ENCODE assay signal across 8 cellular contexts in genomic region chr1:20717452-20718342, GRCh38. TPM values are rescaled to one million over a fixed set of nuclear protein-coding genes. Genes with fewer than 3 reads are reported as not detected.
DNase-seq lines count a peak whose midpoint lies in the region; ATAC-seq, FAIRE-seq and TF ChIP-seq lines count a peak whose summit lies in the region.

KIF17 (minus strand) TSS chr1:20718007; CDS start chr1:20717706, 301 bp downstream.

- TF ChIP-seq POLR2A in A549 (IDR thresholded peaks at IDR 0.05; ENCODE audit: low read length) (no peak), GM12892 (IDR thresholded peaks at IDR 0.05; ENCODE audit: low read depth, low read length) (no peak)

- H3K36me3 ChIP-seq in OCI-LY1 (ENCODE audit: insufficient read depth, low read length): no peaks in the 10 kb centered on the region

- peaks cover 12 to 18% of the 10 kb centered on the region in 2 donors for H3K27me3 Mint-ChIP-seq in natural killer cell (ENCODE audit: low read depth in 2 of 2)

- DNase-seq in A549 (ENCODE audit: low read depth in 1 of 2, low spot score in 1 of 2) (peak; percentile 33 to 48), GM12892 (ENCODE audit: insufficient read length) (peak; percentile 61), activated T-helper 1 cell treated with Interleukin-2 at 50 U/mL for 16 hours (ENCODE audit: low read depth) (peak; percentile 60), fibroblast of gingiva (ENCODE audit: low read depth) (peak; percentile 79), natural killer cell (peak; percentile 60), substantia nigra (lab: John Stamatoyannopoulos, UW) (peak in 28 of 49 donors; percentile 1 to 91 (median 38)), COLO829 (ENCODE audit: low spot score) (no peak)

- no peaks in the 10 kb centered on the region for H3K9me3 ChIP-seq in A549
- H3K9me3 ChIP-seq in OCI-LY1 (ENCODE audit: low read length): no peaks in the 10 kb centered on the region

- POLR2A ChIA-PET in A549 (lab: Yijun Ruan, JAX): interaction anchor here (1.2 to 1.4 kb wide), 2 partner anchors 21 to 69 kb away, joined by 4 to 5 read pairs; partner anchors contain the start of gene HP1BP3

- H3K4me3 ChIP-seq in A549 (peak within 1 kb of the TSS; percentile 53), OCI-LY1 (ENCODE audit: low read depth, low read length, poor library complexity, severe bottlenecking) (peak within 1 kb of the TSS; percentile 50)

- H2AFZ ChIP-seq in OCI-LY1 (ENCODE audit: low read length): no peak within 1 kb of the TSS

- H3K4me1 ChIP-seq in A549 (no peaks in the 10 kb centered on the region), OCI-LY1 (ENCODE audit: insufficient read depth, low read length, severe bottlenecking) (no peaks in the 10 kb centered on the region)

- H3K27ac Mint-ChIP-seq in natural killer cell: peak within 1 kb of the TSS; percentile 41 to 69

- ATAC-seq in A549 (peak; percentile 65 to 79), natural killer cell (peak; percentile 60 to 82 (median 73))

- no peaks in the 10 kb centered on the region; the same call in 1 of the 2 replicates for H3K27me3 ChIP-seq in OCI-LY1 (ENCODE audit: insufficient read depth, low read length)

- no peak for FAIRE-seq in A549 (lab: Jason Lieb, UNC)
- no peak for FAIRE-seq in GM12892 (lab: Jason Lieb, UNC)

- peak within 1 kb of the TSS; percentile 70 for H3K4me2 ChIP-seq in A549
- H3K4me2 ChIP-seq in OCI-LY1 (ENCODE audit: low read length): peak within 1 kb of the TSS; percentile 67

- 78% methylated on average over 22 of the region's 112 CpGs for WGBS in A549 (ENCODE audit: missing lambda C conversion rate)

- peaks cover 5 to 13% of the 10 kb centered on the region in 2 donors for H3K4me1 Mint-ChIP-seq in natural killer cell

- H3K79me2 ChIP-seq in OCI-LY1 (ENCODE audit: insufficient read depth, low read length): no peaks in the 10 kb centered on the region

- CTCF ChIA-PET in A549 (lab: Yijun Ruan, JAX): interaction anchor here (1.0 to 1.7 kb wide), 3 partner anchors 11 to 21 kb away, joined by 3 to 5 read pairs (median 4); no protein-coding TSS in a partner anchor

- peak within 1 kb of the TSS; percentile 81 for H3K4me3 Mint-ChIP-seq in natural killer cell

- TF ChIP-seq CTCF in A549 (IDR thresholded peaks at IDR 0.05) (no peak), OCI-LY1 (IDR thresholded peaks at IDR 0.05; ENCODE audit: low read length) (no peak), natural killer cell (IDR thresholded peaks at IDR 0.05) (no peak)

- no peak for TF ChIP-seq RAD21 in A549 (conservative IDR thresholded peaks at IDR 0.05 in 1 of 2, IDR thresholded peaks at IDR 0.05 in 1 of 2)

- no peak for TF ChIP-seq EP300 in A549 (IDR thresholded peaks at IDR 0.05)

- no peaks in the 10 kb centered on the region for H4K20me1 ChIP-seq in OCI-LY1 (ENCODE audit: insufficient read depth, low read length)

- no peaks in the 10 kb centered on the region for H3K36me3 Mint-ChIP-seq in natural killer cell

- no peaks in the 10 kb centered on the region for H3K9me2 ChIP-seq in OCI-LY1 (ENCODE audit: low read depth, low read length)

- H3F3A ChIP-seq in OCI-LY1 (ENCODE audit: insufficient read depth, low read length): no peaks in the 10 kb centered on the region

- H3K27ac ChIP-seq in A549 (peak within 1 kb of the TSS; percentile 59 to 84), OCI-LY1 (ENCODE audit: low read depth, low read length, poor library complexity, severe bottlenecking) (no peak within 1 kb of the TSS), substantia nigra (ENCODE audit: low read depth, low read length, poor library complexity, severe bottlenecking) (no peak within 1 kb of the TSS)

- intact Hi-C loops in natural killer cell (cut with micrococcal nuclease): no loop called here

- H3K9me3 Mint-ChIP-seq in natural killer cell: no peaks in the 10 kb centered on the region

- H3K9ac ChIP-seq in OCI-LY1 (ENCODE audit: low read length): no peak within 1 kb of the TSS

TF ChIP-seq in A549, 52 proteins besides CTCF, POLR2A, EP300 and RAD21:
- TF ChIP-seq ZSCAN20 (CRISPR knock-in tag; IDR thresholded peaks at IDR 0.05) (no peak), KDM5A (IDR thresholded peaks at IDR 0.05) (no peak), ESRRA (IDR thresholded peaks at IDR 0.05; ENCODE audit: borderline replicate concordance, low read length) (no peak), GATA3 (IDR thresholded peaks at IDR 0.05; ENCODE audit: borderline replicate concordance) (no peak), RFX5 (IDR thresholded peaks at IDR 0.05) (no peak), CBX2 (IDR thresholded peaks at IDR 0.05; ENCODE audit: borderline replicate concordance, low read depth) (no peak), HOXB5 (CRISPR knock-in tag; IDR thresholded peaks at IDR 0.05) (no peak), NR3C1 (IDR thresholded peaks at IDR 0.05) (no peak), JUN (IDR thresholded peaks at IDR 0.05) (no peak), MAX (IDR thresholded peaks at IDR 0.05) (peak; percentile 75), REST (IDR thresholded peaks at IDR 0.05) (no peak), E2F6 (IDR thresholded peaks at IDR 0.05; ENCODE audit: borderline replicate concordance, low read depth) (peak; percentile 81; the same call in 1 of the 2 replicates), ZFP36 (IDR thresholded peaks at IDR 0.05; ENCODE audit: borderline replicate concordance, partially characterized antibody) (no peak), JUNB (IDR thresholded peaks at IDR 0.05) (no peak), RNF2 (IDR thresholded peaks at IDR 0.05; ENCODE audit: borderline replicate concordance, low read depth) (no peak)
- TF ChIP-seq, protein P1, sequence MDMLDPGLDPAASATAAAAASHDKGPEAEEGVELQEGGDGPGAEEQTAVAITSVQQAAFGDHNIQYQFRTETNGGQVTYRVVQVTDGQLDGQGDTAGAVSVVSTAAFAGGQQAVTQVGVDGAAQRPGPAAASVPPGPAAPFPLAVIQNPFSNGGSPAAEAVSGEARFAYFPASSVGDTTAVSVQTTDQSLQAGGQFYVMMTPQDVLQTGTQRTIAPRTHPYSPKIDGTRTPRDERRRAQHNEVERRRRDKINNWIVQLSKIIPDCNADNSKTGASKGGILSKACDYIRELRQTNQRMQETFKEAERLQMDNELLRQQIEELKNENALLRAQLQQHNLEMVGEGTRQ (IDR thresholded peaks at IDR 0.05): no peak
- TF ChIP-seq, protein P2, sequence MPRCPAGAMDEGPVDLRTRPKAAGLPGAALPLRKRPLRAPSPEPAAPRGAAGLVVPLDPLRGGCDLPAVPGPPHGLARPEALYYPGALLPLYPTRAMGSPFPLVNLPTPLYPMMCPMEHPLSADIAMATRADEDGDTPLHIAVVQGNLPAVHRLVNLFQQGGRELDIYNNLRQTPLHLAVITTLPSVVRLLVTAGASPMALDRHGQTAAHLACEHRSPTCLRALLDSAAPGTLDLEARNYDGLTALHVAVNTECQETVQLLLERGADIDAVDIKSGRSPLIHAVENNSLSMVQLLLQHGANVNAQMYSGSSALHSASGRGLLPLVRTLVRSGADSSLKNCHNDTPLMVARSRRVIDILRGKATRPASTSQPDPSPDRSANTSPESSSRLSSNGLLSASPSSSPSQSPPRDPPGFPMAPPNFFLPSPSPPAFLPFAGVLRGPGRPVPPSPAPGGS (IDR thresholded peaks at IDR 0.05): no peak
TF ChIP-seq in A549: peak in this region for 2.

RNA-seq across cellular contexts. Expression of gene KIF17, which starts in this region (rescaled TPM):
- polyA plus RNA-seq in A549 (2011; rRNA removed) (0.78 and 1.0 TPM in 2 replicates), A549 (2017; fragmentation: RNase III; extraction: RNeasy Plus Mini Kit Qiagen cat#74134 plus additional on column Dnase treatment) (0.75 to 1.1 TPM (median 1.0 TPM) in 3 replicates)
- polyA plus RNA-seq in A549 (2012; cell fraction: cytosol; rRNA removed): 1.3 and 1.4 TPM in 2 replicates
- polyA plus RNA-seq in A549 (2012; cell fraction: nucleus; rRNA removed): 2.3 and 3.0 TPM in 2 replicates
- 0.97 and 1.2 TPM in 2 replicates for polyA minus RNA-seq in A549 (2011; rRNA and poly(A)+ RNA removed)
- 0.42 TPM for polyA plus RNA-seq in GM12892 (2012; ENCODE audit: missing spikeins)
- not detected for total RNA-seq in natural killer cell

Comparison
In these comparisons a context has a peak if more than half of its experiments do, and no peak if none do; other contexts are left out.
1. Peak in DNase-seq and ATAC-seq in natural killer cell; RNA of the gene not detected or under 1 TPM.
2. H3K27ac ChIP-seq: peak in A549 (2 of 2); none in OCI-LY1 (single experiment) and substantia nigra (single experiment).